ENCODE assay signal across 8 cellular contexts in genomic region chr6:25014806-25015560, GRCh38.
DNase-seq lines count a peak whose midpoint lies in the region; ATAC-seq lines count a peak whose summit lies in the region.

No MANE protein-coding gene starts in this region.

- peaks cover 2% of the 10 kb centered on the region for H3K36me3 Mint-ChIP-seq in activated CD4-positive, alpha-beta T cell treated with anti-CD3 and anti-CD28 coated beads, Interleukin-2, amount 10 ng/mL, durations not matched to agents 24 days and 14 days (ENCODE audit: low read depth)
- H3K36me3 Mint-ChIP-seq in stimulated activated memory B cell treated with anti-CD40 and anti-IgM and Interleukin-4, amounts not matched to agents 10 μg/mL and 1 μg/mL and 100 μg/mL, for 72 hours = no peaks in the 10 kb centered on the region

- H3K4me3 Mint-ChIP-seq in activated CD4-positive, alpha-beta T cell treated with anti-CD3 and anti-CD28 coated beads, Interleukin-2, amount 10 ng/mL, durations not matched to agents 24 days and 14 days = no peak overlapping the region
- peak overlapping the region; percentile 39 for H3K4me3 Mint-ChIP-seq in stimulated activated memory B cell treated with anti-CD40 and anti-IgM and Interleukin-4, amounts not matched to agents 10 μg/mL and 1 μg/mL and 100 μg/mL, for 72 hours

- peak overlapping the region; percentile 83 for H3K27ac Mint-ChIP-seq in activated CD4-positive, alpha-beta T cell treated with anti-CD3 and anti-CD28 coated beads, Interleukin-2, amount 10 ng/mL, durations not matched to agents 24 days and 14 days
- peak overlapping the region; percentile 68 for H3K27ac Mint-ChIP-seq in stimulated activated memory B cell treated with anti-CD40 and anti-IgM and Interleukin-4, amounts not matched to agents 10 μg/mL and 1 μg/mL and 100 μg/mL, for 72 hours

- peak; percentile 73 for ATAC-seq in stimulated activated memory B cell treated with anti-CD40 and anti-IgM and Interleukin-4, amounts not matched to agents 10 μg/mL and 1 μg/mL and 100 μg/mL, for 72 hours
- no peak for ATAC-seq in GM19397 (IDR thresholded peaks at IDR 0.05; ENCODE audit: unreplicated experiment)
- no peak for ATAC-seq in HG02610 (IDR thresholded peaks at IDR 0.05; ENCODE audit: unreplicated experiment)

- DNase-seq in activated CD4-positive, alpha-beta T cell treated with anti-CD3 and anti-CD28 coated beads, Interleukin-2, amount 10 ng/mL, durations not matched to agents 24 days and 14 days = peak; percentile 78
- no peak for DNase-seq in activated CD4-positive, alpha-beta T cell treated with anti-CD3 and anti-CD28 coated beads for 1 hour
- DNase-seq in T-helper 22 cell (ENCODE audit: low read depth) (peak; percentile 49), fibroblast of the conjunctiva (ENCODE audit: low read depth) (peak; percentile 85), NOMO-1 (lab: John Stamatoyannopoulos, UW; ENCODE audit: unreplicated experiment in 2 of 2) (no peak)

- H3K27me3 Mint-ChIP-seq in activated CD4-positive, alpha-beta T cell treated with anti-CD3 and anti-CD28 coated beads, Interleukin-2, amount 10 ng/mL, durations not matched to agents 24 days and 14 days = no peaks in the 10 kb centered on the region
- H3K27me3 Mint-ChIP-seq in stimulated activated memory B cell treated with anti-CD40 and anti-IgM and Interleukin-4, amounts not matched to agents 10 μg/mL and 1 μg/mL and 100 μg/mL, for 72 hours = no peaks in the 10 kb centered on the region

- peaks cover 36% of the 10 kb centered on the region for H3K4me1 Mint-ChIP-seq in activated CD4-positive, alpha-beta T cell treated with anti-CD3 and anti-CD28 coated beads, Interleukin-2, amount 10 ng/mL, durations not matched to agents 24 days and 14 days
- peaks cover 57% of the 10 kb centered on the region for H3K4me1 Mint-ChIP-seq in stimulated activated memory B cell treated with anti-CD40 and anti-IgM and Interleukin-4, amounts not matched to agents 10 μg/mL and 1 μg/mL and 100 μg/mL, for 72 hours

- H3K9me3 Mint-ChIP-seq in activated CD4-positive, alpha-beta T cell treated with anti-CD3 and anti-CD28 coated beads, Interleukin-2, amount 10 ng/mL, durations not matched to agents 24 days and 14 days = no peaks in the 10 kb centered on the region
- H3K9me3 Mint-ChIP-seq in stimulated activated memory B cell treated with anti-CD40 and anti-IgM and Interleukin-4, amounts not matched to agents 10 μg/mL and 1 μg/mL and 100 μg/mL, for 72 hours = no peaks in the 10 kb centered on the region

- intact Hi-C loops in activated CD4-positive, alpha-beta T cell treated with anti-CD3 and anti-CD28 coated beads, Interleukin-2, amount 10 ng/mL, durations not matched to agents 24 days and 14 days (cut with micrococcal nuclease) = loop anchor here (5.0 kb wide), 3 partner anchors 238 to 433 kb away; no protein-coding TSS in a partner anchor

Comparison
In these comparisons a context has a peak if more than half of its experiments do, and no peak if none do; other contexts are left out.
1. DNase-seq: peak in activated CD4-positive, alpha-beta T cell treated with anti-CD3 and anti-CD28 coated beads, Interleukin-2, amount 10 ng/mL, durations not matched to agents 24 days and 14 days (single experiment), T-helper 22 cell (single experiment) and fibroblast of the conjunctiva (single experiment); none in activated CD4-positive, alpha-beta T cell treated with anti-CD3 and anti-CD28 coated beads for 1 hour (single experiment) and NOMO-1 (0 of 2).